ENCODE assay signal across 1 cellular context in the genomic region with DNA sequence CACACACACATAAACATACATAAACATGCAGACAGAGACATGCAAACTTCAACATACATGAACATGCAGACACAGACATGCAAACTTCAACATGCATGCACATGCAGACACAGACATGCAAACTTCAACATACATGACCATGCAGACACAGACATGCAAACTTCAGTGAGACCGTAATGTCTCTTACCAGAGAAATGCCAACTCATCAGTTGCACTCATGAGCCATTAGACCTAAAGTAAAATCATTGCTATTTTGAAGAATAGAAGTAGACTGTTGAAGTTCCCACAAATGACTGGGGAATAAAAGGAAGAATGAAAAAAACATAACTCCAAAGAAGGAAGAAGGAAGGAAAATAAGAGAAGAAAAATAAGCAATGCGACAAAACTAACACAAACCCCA.
A peak's percentile ranks its signal among the peaks of the same experiment; 100 is the strongest.
TF ChIP-seq lines count a peak whose summit lies in the region.

No MANE protein-coding gene starts in this region.

TF ChIP-seq in HepG2, 621 proteins besides CTCF, POLR2A, EP300 and RAD21 (continued from another document):
- TF ChIP-seq, protein P1, sequence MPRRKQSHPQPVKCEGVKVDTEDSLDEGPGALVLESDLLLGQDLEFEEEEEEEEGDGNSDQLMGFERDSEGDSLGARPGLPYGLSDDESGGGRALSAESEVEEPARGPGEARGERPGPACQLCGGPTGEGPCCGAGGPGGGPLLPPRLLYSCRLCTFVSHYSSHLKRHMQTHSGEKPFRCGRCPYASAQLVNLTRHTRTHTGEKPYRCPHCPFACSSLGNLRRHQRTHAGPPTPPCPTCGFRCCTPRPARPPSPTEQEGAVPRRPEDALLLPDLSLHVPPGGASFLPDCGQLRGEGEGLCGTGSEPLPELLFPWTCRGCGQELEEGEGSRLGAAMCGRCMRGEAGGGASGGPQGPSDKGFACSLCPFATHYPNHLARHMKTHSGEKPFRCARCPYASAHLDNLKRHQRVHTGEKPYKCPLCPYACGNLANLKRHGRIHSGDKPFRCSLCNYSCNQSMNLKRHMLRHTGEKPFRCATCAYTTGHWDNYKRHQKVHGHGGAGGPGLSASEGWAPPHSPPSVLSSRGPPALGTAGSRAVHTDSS (CRISPR knock-in tag; conservative IDR thresholded peaks at IDR 0.05), result no peak
- TF ChIP-seq TEF (CRISPR knock-in tag; IDR thresholded peaks at IDR 0.05), result no peak
- TF ChIP-seq MAFK (conservative IDR thresholded peaks at IDR 0.05 in 1 of 2, IDR thresholded peaks at IDR 0.05 in 1 of 2; ENCODE audit: low read length in 2 of 2), result peak; percentile 26 to 52; a peak in 2 of 4 replicates
- no peak for TF ChIP-seq YEATS4 (CRISPR knock-in tag; IDR thresholded peaks at IDR 0.05; ENCODE audit: borderline replicate concordance)
- TF ChIP-seq ZKSCAN5 (CRISPR knock-in tag; IDR thresholded peaks at IDR 0.05), result no peak
- TF ChIP-seq SKI (IDR thresholded peaks at IDR 0.05; ENCODE audit: partially characterized antibody), result no peak
- peak; percentile 25; the same call in 1 of the 2 replicates for TF ChIP-seq MAFF (IDR thresholded peaks at IDR 0.05; ENCODE audit: low read depth, low read length)
- no peak for TF ChIP-seq ZNF468 (CRISPR knock-in tag; IDR thresholded peaks at IDR 0.05)
- no peak for TF ChIP-seq EEA1 (CRISPR knock-in tag; IDR thresholded peaks at IDR 0.05; ENCODE audit: borderline replicate concordance)
- TF ChIP-seq ZNF263 (CRISPR knock-in tag; IDR thresholded peaks at IDR 0.05), result no peak
- no peak for TF ChIP-seq CEBPG (CRISPR knock-in tag; IDR thresholded peaks at IDR 0.05)
TF ChIP-seq in HepG2: peak in this region for 2.
